In genomic region chr1:117405042-117405441, GRCh38 we compare ENCODE assay signal across 36 cellular contexts.
"Had no signal": no experiment of that assay in that cellular context is flagged by ENCODE, and none has a peak within 500 bp of the region (broad histone marks: within the 10 kb centered on the region; RNA-seq: fewer than 3 reads in every experiment).

No MANE protein-coding gene starts in this region.

- H3K27me3 ChIP-seq: MG63 had no signal

- H3K4me3 ChIP-seq: MG63 had no signal

- DNase-seq: MG63, MM.1S, MV-4-11, NCI-H1048, NCI-H1092, NCI-H1105, NCI-H1105 treated with DMSO at 0.1 percent for 48 hours, NCI-H1417, NCI-H1417 treated with DMSO at 0.1 percent for 48 hours, NCI-H1436, NCI-H1436 treated with DMSO at 0.1 percent for 48 hours, NCI-H146, NCI-H1694, NCI-H1694 treated with DMSO at 0.1 percent for 48 hours, NCI-H187, NCI-H187 treated with DMSO at 0.1 percent for 48 hours, NCI-H1930, NCI-H2029, NCI-H2029 treated with DMSO at 0.1 percent for 48 hours, NCI-H2081, NCI-H2081 treated with DMSO at 0.1 percent for 48 hours, NCI-H2107, NCI-H2171, NCI-H2171 treated with DMSO at 0.1 percent for 48 hours, NCI-H2227 treated with DMSO at 0.1 percent for 48 hours, NCI-H226, NCI-H345, NCI-H446, NCI-H446 treated with DMSO at 0.1 percent for 48 hours, NCI-H510A, NCI-H510A treated with DMSO at 0.1 percent for 48 hours, NCI-H524, NCI-H524 treated with DMSO at 0.1 percent for 48 hours, NCI-H526, NCI-H526 treated with DMSO at 0.1 percent for 48 hours, NCI-H69 had no signal
